18 cellular contexts compared by ENCODE assay signal in the genomic region with DNA sequence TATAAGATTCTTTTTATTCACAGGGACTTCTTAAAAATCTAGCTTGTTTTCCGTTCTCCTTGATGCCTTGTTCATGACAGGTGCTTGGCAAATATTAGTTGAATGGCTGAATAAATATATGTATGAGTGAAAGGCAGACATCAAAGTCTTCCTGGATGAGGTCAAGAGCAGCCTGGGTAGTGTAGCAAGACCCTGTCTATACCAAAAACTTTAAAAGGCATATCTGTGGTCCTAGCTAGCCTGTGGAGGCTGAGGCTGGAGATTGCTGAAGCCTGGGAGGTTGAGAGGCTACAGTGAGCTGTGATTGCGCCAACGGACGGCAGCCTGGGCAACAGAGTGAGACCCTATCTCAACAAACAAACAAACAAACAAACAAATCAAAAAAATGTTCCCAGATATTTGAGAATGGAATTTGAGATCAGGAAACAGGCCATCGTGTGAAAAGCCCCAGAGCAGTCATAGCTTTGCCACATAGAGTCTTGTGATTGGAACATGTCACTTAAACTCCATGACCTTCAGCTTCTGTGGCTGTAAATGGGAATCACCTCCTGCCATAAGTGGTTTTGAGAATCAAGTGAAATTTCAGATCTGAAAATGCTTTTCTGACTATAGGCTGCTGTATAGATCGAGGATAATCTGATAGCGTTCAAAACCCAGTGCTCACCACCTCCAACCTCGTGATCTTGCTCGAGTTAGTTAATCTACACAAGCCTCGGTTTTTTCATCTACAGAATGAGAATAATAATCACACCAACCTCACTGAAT.
DNase-seq lines count a peak whose midpoint lies in the region; ATAC-seq and TF ChIP-seq lines count a peak whose summit lies in the region.
"Had no signal": no experiment of that assay in that cellular context is flagged by ENCODE, and none has a peak within 500 bp of the region (broad histone marks: within the 10 kb centered on the region; RNA-seq: fewer than 3 reads in every experiment).

No MANE protein-coding gene starts in this region.

- no peak for TF ChIP-seq EP300 in upper lobe of left lung (IDR thresholded peaks at IDR 0.05)

- TF ChIP-seq CTCF in left ventricle myocardium inferior (IDR thresholded peaks at IDR 0.05; ENCODE audit: borderline replicate concordance) (no peak), upper lobe of left lung (IDR thresholded peaks at IDR 0.05) (no peak)

- H3K4me3 Mint-ChIP-seq in activated T-helper 2 cell treated with anti-CD3 and anti-CD28 coated beads, Interferon-gamma antibody, Interleukin-2, Interleukin-4, amounts not matched to agents 10 μg/mL and 5 μg/mL and 100 μg/mL, durations not matched to agents 14 hours and 24 hours and 36 hours (ENCODE audit: low read depth): no peak overlapping the region
- H3K4me3 Mint-ChIP-seq in memory B cell: no peak overlapping the region
- H3K4me3 Mint-ChIP-seq: immature natural killer cell; naive thymus-derived CD8-positive, alpha-beta T cell had no signal

- H3K27ac ChIP-seq in left ventricle myocardium inferior (replicated peaks) (peak overlapping the region; percentile 67), upper lobe of left lung (peak overlapping the region; percentile 7 to 60 (median 32))

- TF ChIP-seq POLR2A in upper lobe of left lung (IDR thresholded peaks at IDR 0.05): no peak
- no peak for TF ChIP-seq POLR2A in GM18505 (IDR thresholded peaks at IDR 0.05; ENCODE audit: borderline replicate concordance, extremely low read depth, insufficient read depth, insufficient read length)

- no peaks in the 10 kb centered on the region for H3K27me3 Mint-ChIP-seq in activated T-helper 2 cell treated with anti-CD3 and anti-CD28 coated beads, Interferon-gamma antibody, Interleukin-2, Interleukin-4, amounts not matched to agents 10 μg/mL and 5 μg/mL and 100 μg/mL, durations not matched to agents 14 hours and 24 hours and 36 hours (ENCODE audit: low read depth)
- H3K27me3 Mint-ChIP-seq in memory B cell: no peaks in the 10 kb centered on the region
- H3K27me3 Mint-ChIP-seq: naive thymus-derived CD8-positive, alpha-beta T cell; T-cell had no signal

- ATAC-seq in left cardiac atrium (no peak), memory B cell (ENCODE audit: low read depth) (no peak), upper lobe of left lung (ENCODE audit: low FRiP score in 2 of 2) (no peak), GM18505 (IDR thresholded peaks at IDR 0.05; ENCODE audit: unreplicated experiment) (no peak)
- ATAC-seq: naive thymus-derived CD8-positive, alpha-beta T cell had no signal

- peak overlapping the region; percentile 36 for H3K27ac Mint-ChIP-seq in activated T-helper 2 cell treated with anti-CD3 and anti-CD28 coated beads, Interferon-gamma antibody, Interleukin-2, Interleukin-4, amounts not matched to agents 10 μg/mL and 5 μg/mL and 100 μg/mL, durations not matched to agents 14 hours and 24 hours and 36 hours
- H3K27ac Mint-ChIP-seq in memory B cell: peak overlapping the region; percentile 71
- H3K27ac Mint-ChIP-seq: immature natural killer cell, T-cell had no signal

- H3K4me1 ChIP-seq in left ventricle myocardium inferior: peaks cover 60% of the 10 kb centered on the region
- peaks cover 8 to 27% (median 23%) of the 10 kb centered on the region in 4 donors for H3K4me1 ChIP-seq in upper lobe of left lung

- intact Hi-C loops in left ventricle myocardium inferior (cut with micrococcal nuclease) (no loop called here), left cardiac atrium (cut with DNase I) (no loop called here)
- intact Hi-C loops in activated T-helper 2 cell treated with anti-CD3 and anti-CD28 coated beads, Interferon-gamma antibody, Interleukin-2, Interleukin-4, amounts not matched to agents 10 μg/mL and 5 μg/mL and 100 μg/mL, durations not matched to agents 14 hours and 24 hours and 36 hours (cut with micrococcal nuclease): loop anchor here (1.0 to 10.0 kb wide), 6 partner anchors 33 to 444 kb away; no protein-coding TSS in a partner anchor

- H3K4me3 ChIP-seq in left ventricle myocardium inferior: no peak overlapping the region
- H3K4me3 ChIP-seq in upper lobe of left lung: no peak overlapping the region

- H3K9me3 Mint-ChIP-seq in activated T-helper 2 cell treated with anti-CD3 and anti-CD28 coated beads, Interferon-gamma antibody, Interleukin-2, Interleukin-4, amounts not matched to agents 10 μg/mL and 5 μg/mL and 100 μg/mL, durations not matched to agents 14 hours and 24 hours and 36 hours: no peaks in the 10 kb centered on the region
- H3K9me3 Mint-ChIP-seq in memory B cell: peaks cover 2% of the 10 kb centered on the region
- H3K9me3 Mint-ChIP-seq: immature natural killer cell; naive thymus-derived CD8-positive, alpha-beta T cell; T-cell had no signal

- H3K9me3 ChIP-seq in left ventricle myocardium inferior (replicated peaks) (no peaks in the 10 kb centered on the region), upper lobe of left lung (no peaks in the 10 kb centered on the region)

- H3K4me1 Mint-ChIP-seq in activated T-helper 2 cell treated with anti-CD3 and anti-CD28 coated beads, Interferon-gamma antibody, Interleukin-2, Interleukin-4, amounts not matched to agents 10 μg/mL and 5 μg/mL and 100 μg/mL, durations not matched to agents 14 hours and 24 hours and 36 hours (ENCODE audit: low read depth): peaks cover 50% of the 10 kb centered on the region
- peaks cover 45% of the 10 kb centered on the region for H3K4me1 Mint-ChIP-seq in memory B cell

- no peaks in the 10 kb centered on the region for H3K36me3 Mint-ChIP-seq in activated T-helper 2 cell treated with anti-CD3 and anti-CD28 coated beads, Interferon-gamma antibody, Interleukin-2, Interleukin-4, amounts not matched to agents 10 μg/mL and 5 μg/mL and 100 μg/mL, durations not matched to agents 14 hours and 24 hours and 36 hours (ENCODE audit: low read depth)
- H3K36me3 Mint-ChIP-seq in memory B cell: no peaks in the 10 kb centered on the region
- H3K36me3 Mint-ChIP-seq: immature natural killer cell; naive thymus-derived CD8-positive, alpha-beta T cell; T-cell had no signal

- H3K27me3 ChIP-seq in left ventricle myocardium inferior (ENCODE audit: low read depth) (no peaks in the 10 kb centered on the region), upper lobe of left lung (no peaks in the 10 kb centered on the region)

- 74 to 78% methylated on average over 10 of the region's 10 CpGs for WGBS in upper lobe of left lung, 2 donors

- DNase-seq in left ventricle myocardium inferior (no peak), left cardiac atrium (no peak), memory B cell (ENCODE audit: low spot score in 2 of 2) (no peak), upper lobe of left lung (no peak), NOMO-1 treated with DMSO at 0.1 percent for 48 hours (lab: John Stamatoyannopoulos, UW; ENCODE audit: unreplicated experiment) (no peak), HuH-7.5 (ENCODE audit: low spot score) (no peak)
- DNase-seq in activated T-helper 2 cell treated with anti-CD3 and anti-CD28 coated beads, Interferon-gamma antibody, Interleukin-2, Interleukin-4, amounts not matched to agents 10 μg/mL and 5 μg/mL and 100 μg/mL, durations not matched to agents 14 hours and 24 hours and 36 hours (ENCODE audit: low spot score): no peak
- DNase-seq: activated CD8-positive, alpha-beta memory T cell treated with anti-CD3 and anti-CD28 coated beads for 24 hours; HCEC 1CT; immature natural killer cell; mammary epithelial cell; MV-4-11; naive thymus-derived CD8-positive, alpha-beta T cell; NCI-H1694; NCI-H748 treated with DMSO at 0.1 percent for 48 hours; stimulated activated naive CD4-positive, alpha-beta T cell; T-cell had no signal

- H3K36me3 ChIP-seq in left ventricle myocardium inferior (no peaks in the 10 kb centered on the region), upper lobe of left lung (no peaks in the 10 kb centered on the region)
